10 cellular contexts compared by ENCODE assay signal in the genomic region with DNA sequence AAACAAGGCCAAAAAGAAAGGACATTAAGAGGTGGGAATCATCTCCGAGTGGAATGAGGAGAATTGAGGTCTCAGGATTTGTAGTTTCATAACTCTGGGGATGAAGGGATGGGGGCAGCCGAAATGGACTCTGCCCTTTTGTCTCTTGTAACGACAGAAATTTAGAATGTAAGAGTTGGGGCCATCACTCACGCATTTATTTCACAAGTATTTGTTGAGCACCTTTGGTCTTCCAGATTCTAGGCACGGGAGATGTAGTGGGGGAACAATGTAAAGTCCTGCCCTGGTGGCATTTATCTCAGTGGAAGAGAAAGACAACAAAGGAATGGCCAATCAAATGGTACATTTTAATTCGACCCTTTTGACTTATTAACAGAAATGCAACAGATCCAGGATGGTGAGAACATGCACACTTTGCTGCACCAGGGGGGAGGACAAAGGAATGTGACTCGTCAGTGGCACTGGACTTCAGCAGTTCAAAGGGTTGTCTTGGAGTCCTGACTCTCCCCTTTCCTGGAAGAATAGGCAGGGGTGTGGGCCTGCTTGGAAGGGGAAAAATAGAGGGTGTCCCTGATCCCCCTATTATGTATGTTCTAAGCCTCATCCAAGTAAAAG.
DNase-seq lines count a peak whose midpoint lies in the region; ATAC-seq and TF ChIP-seq lines count a peak whose summit lies in the region.
"Had no signal": no experiment of that assay in that cellular context is flagged by ENCODE, and none has a peak within 500 bp of the region (broad histone marks: within the 10 kb centered on the region; RNA-seq: fewer than 3 reads in every experiment).

No MANE protein-coding gene starts in this region.

- peaks cover 0 to 1% of the 10 kb centered on the region in 2 donors for H3K9me3 ChIP-seq in neuronal stem cell (replicated peaks in 1 of 2; ENCODE audit: control insufficient read depth in 2 of 2, insufficient read depth in 1 of 2, low read depth in 1 of 2, low read length in 2 of 2)

- H2BK120ac ChIP-seq in neuronal stem cell (ENCODE audit: low read depth, low read length) = no peak overlapping the region

- no peak overlapping the region for H2BK12ac ChIP-seq in neuronal stem cell (ENCODE audit: low read length)

- no peak for ATAC-seq in GM21367 (IDR thresholded peaks at IDR 0.05; ENCODE audit: unreplicated experiment)

- no peaks in the 10 kb centered on the region for H3K27me3 ChIP-seq in neuronal stem cell (ENCODE audit: control insufficient read depth in 3 of 3, insufficient read depth in 3 of 3, low read depth in 1 of 3, low read length in 3 of 3)

- no peak overlapping the region for H3K4me3 ChIP-seq in choroid plexus epithelial cell (ENCODE audit: low read depth, low read length)
- H3K4me3 ChIP-seq in neuronal stem cell (ENCODE audit: low read length in 2 of 2) = no peak overlapping the region

- peak; percentile 74 for DNase-seq in HCEC 1CT
- DNase-seq in RPMI7951 (ENCODE audit: low read depth) = peak; percentile 51
- DNase-seq in choroid plexus epithelial cell (ENCODE audit: low read depth) = peak; percentile 64
- DNase-seq in neuronal stem cell (ENCODE audit: low spot score) = no peak
- no peak for DNase-seq in NCI-H82 treated with DMSO at 0.1 percent for 48 hours (lab: John Stamatoyannopoulos, UW; ENCODE audit: unreplicated experiment)
- DNase-seq in DMS 273 (lab: John Stamatoyannopoulos, UW; ENCODE audit: unreplicated experiment) = no peak
- DNase-seq: DMS153, KBM-7, NCI-H2081 treated with DMSO at 0.1 percent for 48 hours had no signal

- no peak overlapping the region for H3K27ac ChIP-seq in neuronal stem cell (replicated peaks; ENCODE audit: low read length)

- no peak overlapping the region for H3K14ac ChIP-seq in neuronal stem cell (ENCODE audit: low read length)

- no peak overlapping the region for H3K4me2 ChIP-seq in neuronal stem cell (ENCODE audit: insufficient read depth, low read length, poor library complexity, severe bottlenecking)

- no peak overlapping the region for H4K91ac ChIP-seq in neuronal stem cell (ENCODE audit: low read depth, low read length, poor library complexity)

- no peaks in the 10 kb centered on the region for H3K36me3 ChIP-seq in neuronal stem cell (replicated peaks in 1 of 2; ENCODE audit: control insufficient read depth in 2 of 2, insufficient read depth in 2 of 2, low read length in 2 of 2)

- H3K4me1 ChIP-seq in neuronal stem cell (ENCODE audit: control insufficient read depth in 2 of 2, insufficient read depth in 1 of 2, low read depth in 1 of 2, low read length in 2 of 2) = peaks cover 4 to 6% of the 10 kb centered on the region in 2 donors

- H4K8ac ChIP-seq in neuronal stem cell (ENCODE audit: low read depth, low read length) = no peak overlapping the region

- no CpG with 5 or more reads among the region's 7 CpGs for WGBS in neuronal stem cell (ENCODE audit: extremely low coverage in 2 of 2, insufficient read length in 2 of 2, insufficient replicate concordance in 1 of 2), 2 donors

- H3K9ac ChIP-seq in neuronal stem cell (ENCODE audit: low read depth, low read length, poor library complexity) = no peak overlapping the region

- no peak for TF ChIP-seq CTCF in choroid plexus epithelial cell (conservative IDR thresholded peaks at IDR 0.05; ENCODE audit: low read depth, low read length)

- H2AFZ ChIP-seq in neuronal stem cell (ENCODE audit: low read length) = no peak overlapping the region

- H3K23ac ChIP-seq in neuronal stem cell (ENCODE audit: low read depth, low read length, poor library complexity) = no peak overlapping the region

- H2AK5ac ChIP-seq in neuronal stem cell (ENCODE audit: low read depth, low read length) = no peak overlapping the region

- peak overlapping the region; percentile 69 for H3K4ac ChIP-seq in neuronal stem cell (ENCODE audit: low read length)

- no peaks in the 10 kb centered on the region for H3K79me1 ChIP-seq in neuronal stem cell (ENCODE audit: low read depth, low read length)

- no peak overlapping the region for H2BK5ac ChIP-seq in neuronal stem cell (ENCODE audit: low read length)

- H2BK15ac ChIP-seq in neuronal stem cell (ENCODE audit: low read length) = no peak overlapping the region

- H3K18ac ChIP-seq in neuronal stem cell (ENCODE audit: low read length) = no peak overlapping the region

Comparison
In these comparisons a context has a peak if more than half of its experiments do, and no peak if none do; other contexts are left out.
1. DNase-seq: peak in HCEC 1CT (single experiment), RPMI7951 (single experiment) and choroid plexus epithelial cell (single experiment); none in neuronal stem cell (single experiment), NCI-H82 treated with DMSO at 0.1 percent for 48 hours (single experiment) and DMS 273 (single experiment).